ENCODE assay signal across 7 cellular contexts in genomic region chr15:91515188-91515754, GRCh38.
A peak's percentile ranks its signal among the peaks of the same experiment; 100 is the strongest.
DNase-seq lines count a peak whose midpoint lies in the region; ATAC-seq and TF ChIP-seq lines count a peak whose summit lies in the region.

No MANE protein-coding gene starts in this region.

- H3K36me3 ChIP-seq in GM23248 (ENCODE audit: low read depth) = no peaks in the 10 kb centered on the region

- H3K4me1 Mint-ChIP-seq in stimulated activated effector memory CD8-positive, alpha-beta T cell treated with anti-CD3 and anti-CD28 coated beads, Interleukin-12 subunit alpha, Interleukin-12 subunit beta, amount 100 ng/mL, for 72 hours = peaks cover 5% of the 10 kb centered on the region

- no peaks in the 10 kb centered on the region for H3K27me3 ChIP-seq in GM23248 (replicated peaks; ENCODE audit: insufficient read depth)
- no peaks in the 10 kb centered on the region for H3K27me3 ChIP-seq in foreskin keratinocyte

- peaks cover 14% of the 10 kb centered on the region for H3F3A ChIP-seq in GM23248 (ENCODE audit: insufficient read depth)

- H3K27ac ChIP-seq in GM23248 (peak overlapping the region; percentile 52), foreskin keratinocyte (peak overlapping the region; percentile 50)

- ATAC-seq in SK-N-SH treated with all-trans-retinoic acid at 6 μM for 48 hours = peak; percentile 98
- peak; percentile 98 for ATAC-seq in foreskin keratinocyte
- ATAC-seq in stimulated activated effector memory CD8-positive, alpha-beta T cell treated with anti-CD3 and anti-CD28 coated beads, Interleukin-12 subunit alpha, Interleukin-12 subunit beta, amount 100 ng/mL, for 72 hours = peak; percentile 24
- ATAC-seq in GM19463 (IDR thresholded peaks at IDR 0.05; ENCODE audit: unreplicated experiment) = no peak

- peak overlapping the region; percentile 39 for H3K4me2 ChIP-seq in GM23248 (ENCODE audit: unreplicated experiment)

- H3K36me3 Mint-ChIP-seq in stimulated activated effector memory CD8-positive, alpha-beta T cell treated with anti-CD3 and anti-CD28 coated beads, Interleukin-12 subunit alpha, Interleukin-12 subunit beta, amount 100 ng/mL, for 72 hours = no peaks in the 10 kb centered on the region

- H3K9me2 ChIP-seq in GM23248 (ENCODE audit: insufficient read depth) = no peaks in the 10 kb centered on the region; the same call in 1 of the 2 replicates

- no peaks in the 10 kb centered on the region for H3K9me3 ChIP-seq in GM23248 (ENCODE audit: low read depth)

- TF ChIP-seq CTCF in foreskin keratinocyte (conservative IDR thresholded peaks at IDR 0.05) = no peak

- no peaks in the 10 kb centered on the region for H4K20me1 ChIP-seq in GM23248 (ENCODE audit: insufficient read depth)

- no peak overlapping the region for H3K4me3 ChIP-seq in GM23248

- H3K9ac ChIP-seq in GM23248 = no peak overlapping the region

- no peak overlapping the region for H3K27ac Mint-ChIP-seq in stimulated activated effector memory CD8-positive, alpha-beta T cell treated with anti-CD3 and anti-CD28 coated beads, Interleukin-12 subunit alpha, Interleukin-12 subunit beta, amount 100 ng/mL, for 72 hours

- DNase-seq in GM23248 (peak; percentile 94), foreskin keratinocyte (peak; percentile 75 to 84), germinal center (ENCODE audit: low spot score) (no peak), anterior cingulate cortex (lab: John Stamatoyannopoulos, UW) (no peak)
- no peak for DNase-seq in stimulated activated effector memory CD8-positive, alpha-beta T cell treated with anti-CD3 and anti-CD28 coated beads, Interleukin-12 subunit alpha, Interleukin-12 subunit beta, amount 100 ng/mL, for 72 hours (ENCODE audit: low spot score in 2 of 2)

- H3K4me1 ChIP-seq in GM23248 (ENCODE audit: insufficient read depth) (peaks cover 27% of the 10 kb centered on the region), foreskin keratinocyte (peaks cover 10% of the 10 kb centered on the region)

- WGBS in GM23248 (ENCODE audit: low coverage in 1 of 2, low lambda C conversion rate in 2 of 2, missing lambda C conversion rate in 2 of 2), 2 experiments = 34 to 36% methylated on average over 5 of the region's 5 CpGs

- no peak overlapping the region for H3K4me3 Mint-ChIP-seq in stimulated activated effector memory CD8-positive, alpha-beta T cell treated with anti-CD3 and anti-CD28 coated beads, Interleukin-12 subunit alpha, Interleukin-12 subunit beta, amount 100 ng/mL, for 72 hours

- in situ Hi-C loops in GM23248 (cut with MboI) = no loop called here

- no peaks in the 10 kb centered on the region for H3K79me2 ChIP-seq in GM23248 (ENCODE audit: insufficient read depth)

- no peak overlapping the region for H2AFZ ChIP-seq in GM23248

- H3K9me3 Mint-ChIP-seq in stimulated activated effector memory CD8-positive, alpha-beta T cell treated with anti-CD3 and anti-CD28 coated beads, Interleukin-12 subunit alpha, Interleukin-12 subunit beta, amount 100 ng/mL, for 72 hours = no peaks in the 10 kb centered on the region

TF ChIP-seq in SK-N-SH treated with all-trans-retinoic acid at 6 μM for 48 hours, 23 proteins besides CTCF, POLR2A, EP300 and RAD21:
- TF ChIP-seq ZFP30 (CRISPR knock-in tag; IDR thresholded peaks at IDR 0.05) (no peak), ZNF8 (CRISPR knock-in tag; IDR thresholded peaks at IDR 0.05) (no peak), BACH2 (CRISPR knock-in tag; IDR thresholded peaks at IDR 0.05; ENCODE audit: borderline replicate concordance) (no peak), GLIS3 (CRISPR knock-in tag; IDR thresholded peaks at IDR 0.05) (no peak), CSRNP3 (CRISPR knock-in tag; IDR thresholded peaks at IDR 0.05) (no peak), TOX (CRISPR knock-in tag; IDR thresholded peaks at IDR 0.05; ENCODE audit: borderline replicate concordance) (no peak), ESRRG (CRISPR knock-in tag; IDR thresholded peaks at IDR 0.05) (no peak), ARNTL (CRISPR knock-in tag; IDR thresholded peaks at IDR 0.05; ENCODE audit: borderline replicate concordance, low read depth) (no peak), TSHZ2 (CRISPR knock-in tag; IDR thresholded peaks at IDR 0.05) (no peak), CSDC2 (CRISPR knock-in tag; IDR thresholded peaks at IDR 0.05) (no peak), PPARA (CRISPR knock-in tag; IDR thresholded peaks at IDR 0.05; ENCODE audit: borderline replicate concordance) (no peak), OSR1 (CRISPR knock-in tag; IDR thresholded peaks at IDR 0.05) (no peak), ZNF70 (CRISPR knock-in tag; IDR thresholded peaks at IDR 0.05) (no peak), ISL1 (CRISPR knock-in tag; IDR thresholded peaks at IDR 0.05) (no peak), ZFP3 (CRISPR knock-in tag; IDR thresholded peaks at IDR 0.05) (no peak), PATZ1 (CRISPR knock-in tag; IDR thresholded peaks at IDR 0.05; ENCODE audit: borderline replicate concordance) (no peak), ZC3H10 (CRISPR knock-in tag; IDR thresholded peaks at IDR 0.05) (no peak), RARB (CRISPR knock-in tag; IDR thresholded peaks at IDR 0.05) (no peak)

Comparison
In these comparisons a context has a peak if more than half of its experiments do, and no peak if none do; other contexts are left out.
1. DNase-seq: peak in GM23248 (single experiment) and foreskin keratinocyte (2 of 2); none in stimulated activated effector memory CD8-positive, alpha-beta T cell treated with anti-CD3 and anti-CD28 coated beads, Interleukin-12 subunit alpha, Interleukin-12 subunit beta, amount 100 ng/mL, for 72 hours (0 of 2), germinal center (single experiment) and anterior cingulate cortex (0 of 58).